ENCODE assay signal across 17 cellular contexts in genomic region chr2:62136956-62137355, GRCh38. TPM values are rescaled to one million over a fixed set of nuclear protein-coding genes. Genes with fewer than 3 reads are reported as not detected.
DNase-seq lines count a peak whose midpoint lies in the region; ATAC-seq, FAIRE-seq and TF ChIP-seq lines count a peak whose summit lies in the region.
"Had no signal": no experiment of that assay in that cellular context is flagged by ENCODE, and none has a peak within 500 bp of the region (broad histone marks: within the 10 kb centered on the region; RNA-seq: fewer than 3 reads in every experiment).

No MANE protein-coding gene starts in this region.

- peak overlapping the region; percentile 86 for H3K27ac ChIP-seq in cardiac muscle cell
- H3K27ac ChIP-seq in heart right ventricle: peak overlapping the region in 3 of 10 donors; percentile 21 to 45 (median 33)
- 0 out of 2 replicates have a peak overlapping the region, but pooled peaks have one; percentile 18 for H3K27ac ChIP-seq in GM12878 (ENCODE audit: control insufficient read depth, insufficient read depth)

- CTCF ChIA-PET in GM12878 (lab: Yijun Ruan, JAX): interaction anchor here (0.9 to 1.6 kb wide), 3 partner anchors 26 to 64 kb away, joined by 3 read pairs; no protein-coding TSS in a partner anchor

- H4K20me1 ChIP-seq in GM12878 (ENCODE audit: control insufficient read depth, insufficient read depth): no peaks in the 10 kb centered on the region

- FAIRE-seq in GM18507 (lab: Jason Lieb, UNC) (peak; percentile 21), GM12878 (lab: Jason Lieb, UNC) (no peak)
- FAIRE-seq: D721Med, HTR-8/SVneo, K562 had no signal

- in situ Hi-C loops in GM12878 (cut with MboI): no loop called here

- H3K4me3 Mint-ChIP-seq in type B pancreatic cell: no peak overlapping the region
- H3K4me3 Mint-ChIP-seq: CD4-positive, alpha-beta memory T cell; GM23338 had no signal

- 70 to 84% methylated on average over 2 of the region's 2 CpGs for WGBS in heart right ventricle, 2 donors
- WGBS in GM12878 (ENCODE audit: insufficient coverage, insufficient replicate concordance, low lambda C conversion rate, missing lambda C conversion rate): 98% methylated on average over 2 of the region's 2 CpGs

- no peak for TF ChIP-seq RAD21 in GM12878 (IDR thresholded peaks at IDR 0.05; ENCODE audit: insufficient read depth, low read depth, low read length)

- H3K27me3 ChIP-seq in cardiac muscle cell: no peaks in the 10 kb centered on the region
- no peaks in the 10 kb centered on the region for H3K27me3 ChIP-seq in heart right ventricle
- no peaks in the 10 kb centered on the region for H3K27me3 ChIP-seq in GM12878 (replicated peaks in 1 of 2; ENCODE audit: control insufficient read depth in 2 of 2, insufficient read depth in 2 of 2, low read length in 1 of 2)

- no peaks in the 10 kb centered on the region for H3K36me3 ChIP-seq in cardiac muscle cell
- peaks cover 0 to 11% (median 0%) of the 10 kb centered on the region in 9 donors for H3K36me3 ChIP-seq in heart right ventricle
- H3K36me3 ChIP-seq in GM12878 (ENCODE audit: control insufficient read depth in 2 of 2, insufficient read depth in 2 of 2, low read length in 1 of 2): no peaks in the 10 kb centered on the region

- peak overlapping the region; percentile 15 for H3K27ac Mint-ChIP-seq in type B pancreatic cell
- H3K27ac Mint-ChIP-seq: CD4-positive, alpha-beta memory T cell; GM23338 had no signal

- DNase-seq in cardiac muscle cell (ENCODE audit: low read depth in 1 of 2, low spot score in 1 of 2) (no peak), heart right ventricle (no peak), GM18507 (ENCODE audit: extremely low spot score, insufficient read length, low read depth) (no peak), GM12878 (ENCODE audit: low read depth, low spot score) (no peak), type B pancreatic cell (ENCODE audit: extremely low spot score, unreplicated experiment) (no peak)
- no peak for DNase-seq in activated naive CD4-positive, alpha-beta T cell treated with anti-CD3 and anti-CD28 coated beads, Interleukin-2, amount 50 U/mL, for 16 hours
- DNase-seq: 8988T; AML-193; C1 segment of cervical spinal cord; CD4-positive, alpha-beta memory T cell; GF-D8; H7 had no signal

- TF ChIP-seq CTCF in cardiac muscle cell (IDR thresholded peaks at IDR 0.05; ENCODE audit: low read depth, low read length) (no peak), heart right ventricle (IDR thresholded peaks at IDR 0.05) (no peak), GM12878 (IDR thresholded peaks at IDR 0.05 in 2 of 3, conservative IDR thresholded peaks at IDR 0.05 in 1 of 3; ENCODE audit: control insufficient read depth in 2 of 3, extremely low read depth in 1 of 3, insufficient read depth in 1 of 3, low read depth in 3 of 3, low read length in 3 of 3) (no peak), type B pancreatic cell (conservative IDR thresholded peaks at IDR 0.05) (no peak)

- peaks cover 9% of the 10 kb centered on the region for H3K36me3 Mint-ChIP-seq in type B pancreatic cell

- H3K4me3 ChIP-seq in cardiac muscle cell (no peak overlapping the region), heart right ventricle (no peak overlapping the region), GM12878 (no peak overlapping the region)
- H3K4me3 ChIP-seq: GM23338, K562 had no signal

- H3K9ac ChIP-seq in GM12878 (ENCODE audit: control insufficient read depth, insufficient read depth, low read length): no peak overlapping the region

- H2AFZ ChIP-seq in GM12878 (ENCODE audit: control insufficient read depth, low read depth, low read length): no peak overlapping the region; the same call in 1 of the 2 replicates
- H2AFZ ChIP-seq: GM23338 had no signal

- no TSS peak for BruUV-seq in GM12878 (replicated peaks; lab: Mats Ljungman, UMichigan)

- no peak for TF ChIP-seq EP300 in GM12878 (IDR thresholded peaks at IDR 0.05; ENCODE audit: borderline replicate concordance in 1 of 2, control insufficient read depth in 1 of 2, low read depth in 2 of 2, low read length in 2 of 2)

- H3K4me1 ChIP-seq in cardiac muscle cell (ENCODE audit: low read depth): peaks cover 14% of the 10 kb centered on the region
- H3K4me1 ChIP-seq in heart right ventricle: peaks cover 0 to 32% (median 12%) of the 10 kb centered on the region in 9 donors
- peaks cover 40% of the 10 kb centered on the region for H3K4me1 ChIP-seq in GM12878 (ENCODE audit: control insufficient read depth, insufficient read depth, low read length)

- H3K27me3 Mint-ChIP-seq in type B pancreatic cell: no peaks in the 10 kb centered on the region
- H3K27me3 Mint-ChIP-seq: CD4-positive, alpha-beta memory T cell had no signal

- peaks cover 16% of the 10 kb centered on the region for H3K4me1 Mint-ChIP-seq in type B pancreatic cell (ENCODE audit: unreplicated experiment)
- H3K4me1 Mint-ChIP-seq: GM23338 had no signal

- ATAC-seq in heart right ventricle (no peak), GM12878 (no peak), GM19463 (IDR thresholded peaks at IDR 0.05; ENCODE audit: unreplicated experiment) (no peak)
- ATAC-seq: K562 had no signal

- TF ChIP-seq POLR2A in GM12878 (IDR thresholded peaks at IDR 0.05; ENCODE audit: low read depth, low read length): no peak

- H3K4me2 ChIP-seq in GM12878 (ENCODE audit: control insufficient read depth, insufficient read depth): no peak overlapping the region
- H3K4me2 ChIP-seq: GM23338 had no signal

- peaks cover 10% of the 10 kb centered on the region for H3K79me2 ChIP-seq in GM12878 (ENCODE audit: control insufficient read depth, insufficient read depth, low read length)

- RAD21 ChIA-PET in GM12878 (lab: Charles Lee; ENCODE audit: unreplicated experiment): no interaction called here

- intact Hi-C loops in heart right ventricle (cut with DNase I): no loop called here
- intact Hi-C loops in GM12878 (cut with micrococcal nuclease; ENCODE audit: unreplicated experiment): no loop called here

- H3K9me3 Mint-ChIP-seq in type B pancreatic cell: peaks cover 7% of the 10 kb centered on the region
- H3K9me3 Mint-ChIP-seq: GM23338 had no signal

- SMC1A ChIA-PET in GM12878 (lab: Charles Lee; ENCODE audit: uncharacterized antibody, unreplicated experiment): interaction anchor here (0.9 to 6.4 kb wide), 7 partner anchors 8 to 177 kb away, joined by 3 to 41 read pairs (median 4); no protein-coding TSS in a partner anchor

- POLR2A ChIA-PET in GM12878 (lab: Charles Lee): interaction anchor here (0.6 to 1.6 kb wide), 2 partner anchors 169 to 1732 kb away, joined by 3 to 5 read pairs; no protein-coding TSS in a partner anchor

- H3K9me3 ChIP-seq in cardiac muscle cell (ENCODE audit: low read depth) (no peaks in the 10 kb centered on the region), heart right ventricle (no peaks in the 10 kb centered on the region), GM12878 (replicated peaks; ENCODE audit: control insufficient read depth, insufficient read depth, low read length) (no peaks in the 10 kb centered on the region)

TF ChIP-seq in GM12878, 131 proteins besides CTCF, POLR2A, EP300 and RAD21 (continues in another document):
- TF ChIP-seq SMAD5 (IDR thresholded peaks at IDR 0.05; ENCODE audit: low read depth) (no peak), TCF12 (IDR thresholded peaks at IDR 0.05; ENCODE audit: low read depth, low read length) (no peak), JUNB (IDR thresholded peaks at IDR 0.05) (no peak), TBL1XR1 (IDR thresholded peaks at IDR 0.05; ENCODE audit: low read depth, low read length) (no peak), YY1 (IDR thresholded peaks at IDR 0.05; ENCODE audit: low read depth, low read length) (no peak), ZBTB4 (CRISPR knock-in tag; IDR thresholded peaks at IDR 0.05) (no peak)

RNA-seq across cellular contexts. Expression of gene B3GNT2, which starts 59.0 kb away (rescaled TPM):
- total RNA-seq in cardiac muscle cell (8.9 and 11.1 TPM in 2 replicates), heart right ventricle (10 to 100 TPM; 11.8 to 33.5 (median 18.1) TPM), GM12878 (2014; rRNA removed) (78.7 and 97.7 TPM in 2 replicates), GM12878 (2014; rRNA removed; fragmentation: Illumina TruSeq; extraction: Trizol) (93.5 and 98.4 TPM in 2 replicates), GM12878 (2021) (59.6 and 63.8 TPM in 2 replicates), type B pancreatic cell (ENCODE audit: low replicate concordance) (23.5 and 56.0 TPM in 2 replicates)
- polyA plus RNA-seq in cardiac muscle cell (14.7 and 15.9 TPM in 2 replicates), heart right ventricle (10 to 100 TPM; 10.4 to 10.8 TPM), GM12878 (2011; rRNA removed) (73.9 and 100 TPM in 2 replicates), GM12878 (2014; fragmentation: Illumina TruSeq; extraction: Trizol) (84.8 and 117 TPM in 2 replicates), GM12878 (2014; fragmentation: Nextera tagmentation; extraction: Ambion mirVana) (10 to 100 TPM; 19.7 to 36.5 TPM), GM12878 (2014; rRNA removed) (48.3 and 58.9 TPM in 2 replicates), GM12878 (2016; fragmentation: Nextera tagmentation; extraction: Ambion mirVana) (100 to 1,000 TPM; 102 to 103 TPM)
- 162 and 165 TPM in 2 replicates for total RNA-seq in GM12878 (2013; cell fraction: nucleolus; rRNA removed)
- polyA plus RNA-seq in GM12878 (2011; ENCODE audit: low read depth): 31.4 TPM
- polyA plus RNA-seq in GM12878 (2011; cell fraction: cytosol; rRNA removed): 32.6 and 37.4 TPM in 2 replicates
- 25.4 and 27.2 TPM in 2 replicates for polyA plus RNA-seq in GM12878 (2011; cell fraction: nucleus; rRNA removed)
- 41.8 and 83.8 TPM in 2 replicates for polyA plus RNA-seq in GM12878 (2012)
- polyA minus RNA-seq in GM12878 (2011; rRNA and poly(A)+ RNA removed): 72.0 and 80.5 TPM in 2 replicates
- 27.7 and 31.4 TPM in 2 replicates for polyA minus RNA-seq in GM12878 (2011; cell fraction: cytosol; rRNA and poly(A)+ RNA removed)
- polyA minus RNA-seq in GM12878 (2011; cell fraction: nucleus; rRNA and poly(A)+ RNA removed): 20.8 and 31.0 TPM in 2 replicates
